8 cellular contexts compared by ENCODE assay signal in the genomic region with DNA sequence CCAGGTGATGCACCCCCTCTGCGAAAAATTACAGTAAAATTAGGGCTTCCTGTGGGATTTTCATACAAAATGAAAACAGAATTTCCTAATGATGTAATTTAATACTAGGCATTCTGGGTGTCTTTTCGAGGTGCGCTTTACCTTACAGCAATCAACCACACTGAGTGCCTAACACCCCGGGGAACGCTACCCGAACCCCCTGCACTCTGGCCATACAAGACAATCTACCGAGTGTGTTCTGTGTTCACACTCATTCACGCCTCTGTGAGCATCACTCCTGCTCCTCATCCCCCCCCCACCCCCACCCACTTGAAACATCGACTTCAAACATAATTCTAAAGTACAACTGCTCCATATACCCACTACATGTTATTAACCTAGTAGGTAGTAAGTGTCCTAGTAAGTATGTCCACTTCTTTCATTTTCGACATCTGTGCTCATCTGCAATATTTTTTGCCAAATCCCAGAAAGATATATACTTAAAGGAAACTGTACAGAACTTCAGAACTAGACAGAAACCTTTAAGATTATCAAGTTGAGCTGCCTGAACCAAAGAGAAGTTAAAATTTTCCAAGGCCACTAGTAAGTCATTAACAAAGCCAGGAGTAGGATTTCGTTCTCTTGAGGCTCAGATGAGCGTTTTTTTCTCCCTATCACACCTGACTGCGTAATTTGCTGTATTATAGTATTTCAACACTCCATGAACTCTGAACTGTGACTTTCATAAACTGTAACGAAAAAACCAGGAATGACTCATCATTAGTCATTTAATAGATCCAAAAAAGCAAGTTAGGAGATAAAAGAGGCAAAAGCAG.
A peak's percentile ranks its signal among the peaks of the same experiment; 100 is the strongest.
DNase-seq lines count a peak whose midpoint lies in the region; ATAC-seq and TF ChIP-seq lines count a peak whose summit lies in the region.
"Had no signal": no experiment of that assay in that cellular context is flagged by ENCODE, and none has a peak within 500 bp of the region (broad histone marks: within the 10 kb centered on the region; RNA-seq: fewer than 3 reads in every experiment).

No MANE protein-coding gene starts in this region.

- H3K27ac ChIP-seq in HEK293 (ENCODE audit: extremely low read depth, low read depth, low read length) (no peak overlapping the region), RWPE1 (peak overlapping the region; percentile 71), smooth muscle cell (ENCODE audit: low read depth) (peak overlapping the region; percentile 40), esophagus squamous epithelium (peak overlapping the region in 1 of 4 donors; percentile 47)

- no peak overlapping the region for H2AFZ ChIP-seq in smooth muscle cell (ENCODE audit: low read depth)

- peaks cover 14% of the 10 kb centered on the region for H3K79me2 ChIP-seq in smooth muscle cell (ENCODE audit: low read depth)

- intact Hi-C loops in esophagus squamous epithelium (cut with DNase I) = no loop called here

- ATAC-seq in GM19467 (IDR thresholded peaks at IDR 0.05; ENCODE audit: unreplicated experiment) = no peak

- no peaks in the 10 kb centered on the region for H3K9me3 ChIP-seq in HEK293 (ENCODE audit: control insufficient read depth, insufficient read depth, low read depth, low read length)
- H3K9me3 ChIP-seq in smooth muscle cell (replicated peaks; ENCODE audit: low read depth) = no peaks in the 10 kb centered on the region
- no peaks in the 10 kb centered on the region for H3K9me3 ChIP-seq in esophagus squamous epithelium

- peaks cover 77% of the 10 kb centered on the region for H4K20me1 ChIP-seq in smooth muscle cell (ENCODE audit: low read depth)

- no peak for TF ChIP-seq CTCF in HEK293 (tag by site-specific recombination; IDR thresholded peaks at IDR 0.05)
- TF ChIP-seq CTCF in RWPE1 (conservative IDR thresholded peaks at IDR 0.05; ENCODE audit: low read depth) = no peak
- no peak for TF ChIP-seq CTCF in fibroblast of the aortic adventitia (IDR thresholded peaks at IDR 0.05; ENCODE audit: insufficient read depth, low read length)
- no peak for TF ChIP-seq CTCF in smooth muscle cell (IDR thresholded peaks at IDR 0.05; ENCODE audit: borderline replicate concordance, insufficient read depth, poor library complexity, severe bottlenecking)
- TF ChIP-seq CTCF in esophagus squamous epithelium (IDR thresholded peaks at IDR 0.05) = no peak

- DNase-seq in RWPE1 (ENCODE audit: low spot score) = peak; percentile 78
- DNase-seq in fibroblast of the aortic adventitia (ENCODE audit: low read depth) = peak; percentile 67
- no peak for DNase-seq in smooth muscle cell (lab: John Stamatoyannopoulos, UW; ENCODE audit: unreplicated experiment)
- no peak for DNase-seq in esophagus squamous epithelium (lab: John Stamatoyannopoulos, UW)
- no peak for DNase-seq in nucleus accumbens (lab: John Stamatoyannopoulos, UW)
- DNase-seq: NCI-H1417 had no signal

- H3K36me3 ChIP-seq in HEK293 (ENCODE audit: control insufficient read depth in 2 of 2, insufficient read depth in 1 of 2, low read length in 2 of 2) (peaks cover 0 to 18% of the 10 kb centered on the region in 2 experiments; a peak in 2 of 3 replicates), smooth muscle cell (ENCODE audit: low read depth) (peaks cover 6% of the 10 kb centered on the region), esophagus squamous epithelium (peaks cover 0 to 2% (median 0%) of the 10 kb centered on the region in 3 donors)

- H3K4me1 ChIP-seq in HEK293 (ENCODE audit: control insufficient read depth, insufficient read depth, low read length) (peaks cover 4% of the 10 kb centered on the region), smooth muscle cell (ENCODE audit: low read depth) (no peaks in the 10 kb centered on the region), esophagus squamous epithelium (peaks cover 0 to 16% (median 0%) of the 10 kb centered on the region in 3 donors)

- no peaks in the 10 kb centered on the region for H3F3A ChIP-seq in smooth muscle cell (ENCODE audit: low read depth)

- peak overlapping the region; percentile 14 for H3K4me2 ChIP-seq in smooth muscle cell

- CTCF ChIA-PET in HEK293 (lab: Yijun Ruan, JAX) = no interaction called here
- CTCF ChIA-PET in RWPE1 (lab: Yijun Ruan, JAX) = no interaction called here

- no peak overlapping the region for H3K9ac ChIP-seq in smooth muscle cell (ENCODE audit: low read depth)

- POLR2A ChIA-PET in HEK293 (lab: Yijun Ruan, JAX) = no interaction called here
- POLR2A ChIA-PET in RWPE1 (lab: Yijun Ruan, JAX; ENCODE audit: low non-redundant PET) = no interaction called here

- no peak for TF ChIP-seq POLR2A in esophagus squamous epithelium (IDR thresholded peaks at IDR 0.05)

- H3K4me3 ChIP-seq in HEK293 (ENCODE audit: low read depth, low read length) (no peak overlapping the region), fibroblast of the aortic adventitia (ENCODE audit: low read depth, low read length) (no peak overlapping the region), smooth muscle cell (no peak overlapping the region), esophagus squamous epithelium (no peak overlapping the region)

- H3K27me3 ChIP-seq in smooth muscle cell (ENCODE audit: low read depth) (no peaks in the 10 kb centered on the region), esophagus squamous epithelium (no peaks in the 10 kb centered on the region)

- WGBS in smooth muscle cell (ENCODE audit: low lambda C conversion rate) = 85% methylated on average over 14 of the region's 14 CpGs
- 65 to 68% methylated on average over 14 of the region's 14 CpGs for WGBS in esophagus squamous epithelium, 2 donors

TF ChIP-seq in HEK293, 187 proteins besides CTCF, POLR2A, EP300 and RAD21:
- TF ChIP-seq PRDM6 (tag by site-specific recombination; IDR thresholded peaks at IDR 0.05) (0 out of 2 replicates have a peak, but pooled peaks have one; percentile 41), ZNF660 (tag by site-specific recombination; IDR thresholded peaks at IDR 0.05) (no peak)

Comparison
In these comparisons a context has a peak if more than half of its experiments do, and no peak if none do; other contexts are left out.
1. DNase-seq: peak in RWPE1 (single experiment) and fibroblast of the aortic adventitia (single experiment); none in smooth muscle cell (single experiment), esophagus squamous epithelium (single experiment) and nucleus accumbens (0 of 56).